Comparison of ENCODE assay signal across 12 cellular contexts in genomic region chr11:19577391-19577831, GRCh38.
DNase-seq lines count a peak whose midpoint lies in the region; ATAC-seq and TF ChIP-seq lines count a peak whose summit lies in the region.
"Had no signal": no experiment of that assay in that cellular context is flagged by ENCODE, and none has a peak within 500 bp of the region (broad histone marks: within the 10 kb centered on the region; RNA-seq: fewer than 3 reads in every experiment).

No MANE protein-coding gene starts in this region.

- no peaks in the 10 kb centered on the region for H3K36me3 ChIP-seq in neuron (ENCODE audit: insufficient read depth, low read length)
- no peaks in the 10 kb centered on the region for H3K36me3 ChIP-seq in BE2C

- no peak for DNase-seq in Right ventricle myocardium inferior (ENCODE audit: missing footprints)
- no peak for DNase-seq in cardiac septum (ENCODE audit: low spot score)
- peak; percentile 57 for DNase-seq in Right ventricle myocardium superior
- no peak for DNase-seq in BE2C
- DNase-seq in activated naive CD4-positive, alpha-beta T cell treated with anti-CD3 and anti-CD28 coated beads, Interleukin-2, amount 50 U/mL, for 72 hours (ENCODE audit: low spot score in 2 of 2): no peak
- DNase-seq: activated CD4-positive, alpha-beta T cell treated with anti-CD3 and anti-CD28 coated beads for 48 hours; natural killer cell; NCI-H2029 treated with DMSO at 0.1 percent for 48 hours had no signal

- H3K4me1 ChIP-seq in neuron (ENCODE audit: insufficient read depth, low read length) (peaks cover 20% of the 10 kb centered on the region), BE2C (no peaks in the 10 kb centered on the region)

- ATAC-seq in Right ventricle myocardium inferior: peak; percentile 74
- ATAC-seq in Right ventricle myocardium superior (ENCODE audit: poor library complexity): peak; percentile 74
- no peak for ATAC-seq in HG03039 (IDR thresholded peaks at IDR 0.05; ENCODE audit: unreplicated experiment)
- no peak for ATAC-seq in GM21528 (IDR thresholded peaks at IDR 0.05; ENCODE audit: low FRiP score, unreplicated experiment)
- no peak for ATAC-seq in activated naive CD4-positive, alpha-beta T cell treated with anti-CD3 and anti-CD28 coated beads, Interleukin-2, amount 50 U/mL, for 72 hours
- ATAC-seq: natural killer cell had no signal

- peak overlapping the region; percentile 26 for H3K4me3 ChIP-seq in neuron (ENCODE audit: low read length)
- no peak overlapping the region for H3K4me3 ChIP-seq in BE2C (ENCODE audit: low read depth, low read length)

- H2AFZ ChIP-seq in neuron (ENCODE audit: low read depth, low read length): peak overlapping the region; percentile 37

- H3K27me3 ChIP-seq in neuron (ENCODE audit: insufficient read depth, low read length) (no peaks in the 10 kb centered on the region), BE2C (no peaks in the 10 kb centered on the region)

- no peaks in the 10 kb centered on the region for H3K36me3 Mint-ChIP-seq in activated naive CD4-positive, alpha-beta T cell treated with anti-CD3 and anti-CD28 coated beads, Interleukin-2, amount 50 U/mL, for 72 hours
- H3K36me3 Mint-ChIP-seq: activated naive CD8-positive, alpha-beta T cell; natural killer cell had no signal

- no peak for TF ChIP-seq CTCF in BE2C (IDR thresholded peaks at IDR 0.05; ENCODE audit: low read depth, low read length)

- H3K27ac Mint-ChIP-seq in activated naive CD4-positive, alpha-beta T cell treated with anti-CD3 and anti-CD28 coated beads, Interleukin-2, amount 50 U/mL, for 72 hours: no peak overlapping the region
- H3K27ac Mint-ChIP-seq: activated naive CD8-positive, alpha-beta T cell; natural killer cell had no signal

- H3K9me3 Mint-ChIP-seq in activated naive CD4-positive, alpha-beta T cell treated with anti-CD3 and anti-CD28 coated beads, Interleukin-2, amount 50 U/mL, for 72 hours: no peaks in the 10 kb centered on the region
- H3K9me3 Mint-ChIP-seq: natural killer cell had no signal

- intact Hi-C loops in Right ventricle myocardium inferior (cut with DNase I): loop anchor here (1.0 to 10.0 kb wide), 3 partner anchors 105 to 537 kb away; partner anchors contain the start of gene NAV2
- intact Hi-C loops in cardiac septum (cut with DNase I): loop anchor here (2.0 to 5.0 kb wide), 3 partner anchors 100 to 135 kb away; partner anchors contain the start of gene NAV2
- intact Hi-C loops in Right ventricle myocardium superior (cut with DNase I): no loop called here

- no peaks in the 10 kb centered on the region for H3K9me3 ChIP-seq in neuron (ENCODE audit: low read length)
- no peaks in the 10 kb centered on the region for H3K9me3 ChIP-seq in BE2C

Comparison
In these comparisons a context has a peak if more than half of its experiments do, and no peak if none do; other contexts are left out.
1. ATAC-seq: peak in Right ventricle myocardium inferior (single experiment) and Right ventricle myocardium superior (single experiment); none in HG03039 (single experiment), GM21528 (single experiment) and activated naive CD4-positive, alpha-beta T cell treated with anti-CD3 and anti-CD28 coated beads, Interleukin-2, amount 50 U/mL, for 72 hours (0 of 2).